8 cellular contexts compared by ENCODE assay signal in genomic region chrX:123764967-123765871, GRCh38. TPM values are rescaled to one million over a fixed set of nuclear protein-coding genes. Genes with fewer than 3 reads are reported as not detected.
A peak's percentile ranks its signal among the peaks of the same experiment; 100 is the strongest.
DNase-seq lines count a peak whose midpoint lies in the region; ATAC-seq, FAIRE-seq and TF ChIP-seq lines count a peak whose summit lies in the region.

No MANE protein-coding gene starts in this region.

- H3K9me3 ChIP-seq in cardiac muscle cell (ENCODE audit: low read depth) = no peaks in the 10 kb centered on the region
- H3K9me3 ChIP-seq in pancreas = no peaks in the 10 kb centered on the region
- no peaks in the 10 kb centered on the region for H3K9me3 ChIP-seq in upper lobe of right lung

- intact Hi-C loops in pancreas (cut with DNase I) = no loop called here
- intact Hi-C loops in upper lobe of right lung (cut with DNase I) = no loop called here

- no peaks in the 10 kb centered on the region for H3K27me3 Mint-ChIP-seq in activated naive CD8-positive, alpha-beta T cell treated with anti-CD3 and anti-CD28 coated beads, Interleukin-2, amount 10 ng/mL, durations not matched to agents 7 days and 5 days

- H3K4me1 Mint-ChIP-seq in activated naive CD8-positive, alpha-beta T cell treated with anti-CD3 and anti-CD28 coated beads, Interleukin-2, amount 10 ng/mL, durations not matched to agents 7 days and 5 days = peaks cover 2% of the 10 kb centered on the region

- H3K4me3 ChIP-seq in GM12864 (ENCODE audit: low read depth, low read length) (peak overlapping the region; percentile 42), cardiac muscle cell (peak overlapping the region; percentile 28), pancreas (peak overlapping the region in 2 of 4 donors; percentile 20 to 30), upper lobe of right lung (peak overlapping the region; percentile 40)

- WGBS in pancreas, 2 donors = 6 to 30% methylated on average over 33 of the region's 38 CpGs

- ATAC-seq in HG02642 (IDR thresholded peaks at IDR 0.05; ENCODE audit: poor library complexity, unreplicated experiment) (peak; percentile 94), pancreas (peak; percentile 95 to 100 (median 98)), upper lobe of right lung (peak; percentile 100)
- ATAC-seq in activated naive CD8-positive, alpha-beta T cell treated with anti-CD3 and anti-CD28 coated beads, Interleukin-2, amount 10 ng/mL, durations not matched to agents 7 days and 5 days (ENCODE audit: low read depth) = peak; percentile 91

- H3K4me1 ChIP-seq in cardiac muscle cell (ENCODE audit: low read depth) (no peaks in the 10 kb centered on the region), pancreas (no peaks in the 10 kb centered on the region), upper lobe of right lung (no peaks in the 10 kb centered on the region)

- no peaks in the 10 kb centered on the region for H3K27me3 ChIP-seq in cardiac muscle cell
- H3K27me3 ChIP-seq in pancreas = no peaks in the 10 kb centered on the region
- no peaks in the 10 kb centered on the region for H3K27me3 ChIP-seq in upper lobe of right lung

- DNase-seq in GM12864 (ENCODE audit: low read depth) (peak; percentile 16), NCI-H1092 treated with DMSO at 0.1 percent for 48 hours (lab: John Stamatoyannopoulos, UW) (peak; percentile 93), SKM-1 (lab: John Stamatoyannopoulos, UW; ENCODE audit: unreplicated experiment) (peak; percentile 44), cardiac muscle cell (ENCODE audit: low read depth in 1 of 2, low spot score in 1 of 2) (peak; percentile 82 to 91), pancreas (peak; percentile 69 to 83 (median 76)), upper lobe of right lung (peak; percentile 91)
- peak; percentile 47 for DNase-seq in activated naive CD8-positive, alpha-beta T cell treated with anti-CD3 and anti-CD28 coated beads, Interleukin-2, amount 10 ng/mL, durations not matched to agents 7 days and 5 days

- no peaks in the 10 kb centered on the region for H3K9me3 Mint-ChIP-seq in activated naive CD8-positive, alpha-beta T cell treated with anti-CD3 and anti-CD28 coated beads, Interleukin-2, amount 10 ng/mL, durations not matched to agents 7 days and 5 days

- FAIRE-seq in pancreas (lab: Jason Lieb, UNC) = no peak

- H3K27ac ChIP-seq in cardiac muscle cell (peak overlapping the region; percentile 65), pancreas (peak overlapping the region in 1 of 4 donors; percentile 28), upper lobe of right lung (peak overlapping the region; percentile 55)

- TF ChIP-seq CTCF in GM12864 (IDR thresholded peaks at IDR 0.05; ENCODE audit: low read depth, low read length, missing control alignments) (no peak), cardiac muscle cell (IDR thresholded peaks at IDR 0.05; ENCODE audit: low read depth, low read length) (no peak), pancreas (IDR thresholded peaks at IDR 0.05) (no peak), upper lobe of right lung (IDR thresholded peaks at IDR 0.05) (no peak)

- H3K36me3 ChIP-seq in cardiac muscle cell (no peaks in the 10 kb centered on the region), pancreas (no peaks in the 10 kb centered on the region), upper lobe of right lung (no peaks in the 10 kb centered on the region)

- H3K27ac Mint-ChIP-seq in activated naive CD8-positive, alpha-beta T cell treated with anti-CD3 and anti-CD28 coated beads, Interleukin-2, amount 10 ng/mL, durations not matched to agents 7 days and 5 days = no peak overlapping the region

- peak overlapping the region; percentile 78 for H3K4me3 Mint-ChIP-seq in activated naive CD8-positive, alpha-beta T cell treated with anti-CD3 and anti-CD28 coated beads, Interleukin-2, amount 10 ng/mL, durations not matched to agents 7 days and 5 days

- POLR2A ChIA-PET in activated naive CD8-positive, alpha-beta T cell treated with anti-CD3 and anti-CD28 coated beads, Interleukin-2, amount 10 ng/mL, durations not matched to agents 7 days and 5 days (lab: Charles Lee) = no interaction called here

- no peaks in the 10 kb centered on the region for H3K36me3 Mint-ChIP-seq in activated naive CD8-positive, alpha-beta T cell treated with anti-CD3 and anti-CD28 coated beads, Interleukin-2, amount 10 ng/mL, durations not matched to agents 7 days and 5 days

RNA-seq across cellular contexts. Expression of gene THOC2, which starts 32.4 kb away (rescaled TPM):
- total RNA-seq in activated naive CD8-positive, alpha-beta T cell treated with anti-CD3 and anti-CD28 coated beads, Interleukin-2, amount 10 ng/mL, durations not matched to agents 7 days and 5 days = 10 to 100 TPM; 92.0 to 93.5 TPM
- total RNA-seq in cardiac muscle cell = 33.2 and 60.2 TPM in 2 replicates
- polyA plus RNA-seq in cardiac muscle cell = 64.3 and 85.1 TPM in 2 replicates
- total RNA-seq in pancreas = 10 to 100 TPM; 18.9 to 39.5 (median 25.3) TPM
- 10 to 100 TPM; 21.9 to 52.6 TPM for polyA plus RNA-seq in pancreas
- 99.9 TPM for total RNA-seq in upper lobe of right lung

Comparison
In these comparisons a context has a peak if more than half of its experiments do, and no peak if none do; other contexts are left out.
1. DNase-seq: peak in every context shown above with its lines; median percentile 93 in NCI-H1092 treated with DMSO at 0.1 percent for 48 hours; 91 in upper lobe of right lung; 86 in cardiac muscle cell; 76 in pancreas; 47 in activated naive CD8-positive, alpha-beta T cell treated with anti-CD3 and anti-CD28 coated beads, Interleukin-2, amount 10 ng/mL, durations not matched to agents 7 days and 5 days; 44 in SKM-1; 16 in GM12864.